Comparison of ENCODE assay signal across 1 cellular context in genomic region chr20:45934587-45935415, GRCh38.
TF ChIP-seq lines count a peak whose summit lies in the region.

TSS of gene PCIF1 (plus strand) at chr20:45934683. CDS start at chr20:45939000, 4,317 bp downstream.

TF ChIP-seq in K562, 482 proteins besides CTCF, POLR2A, EP300 and RAD21 (continued from another document and continues in another):
- TF ChIP-seq MYBL2 (IDR thresholded peaks at IDR 0.05; ENCODE audit: low read depth) (no peak), MYBL2 (CRISPR knock-in tag; IDR thresholded peaks at IDR 0.05; ENCODE audit: borderline replicate concordance) (no peak), ZNF224 (CRISPR knock-in tag; IDR thresholded peaks at IDR 0.05) (no peak), HIVEP1 (CRISPR knock-in tag; IDR thresholded peaks at IDR 0.05) (no peak), SMAD3 (CRISPR knock-in tag; conservative IDR thresholded peaks at IDR 0.05) (no peak), ZNF778 (CRISPR knock-in tag; IDR thresholded peaks at IDR 0.05) (no peak), ASH1L (IDR thresholded peaks at IDR 0.05; ENCODE audit: borderline replicate concordance, low read depth, partially characterized antibody) (no peak), DLX4 (CRISPR knock-in tag; IDR thresholded peaks at IDR 0.05) (no peak), NR4A1 (CRISPR knock-in tag; IDR thresholded peaks at IDR 0.05) (no peak), NR4A1 (tag; IDR thresholded peaks at IDR 0.05) (peak; percentile 62; the same call in 1 of the 2 replicates), PTRF (tag; IDR thresholded peaks at IDR 0.05) (no peak), ZEB2 (IDR thresholded peaks at IDR 0.05) (no peak), PCBP2 (IDR thresholded peaks at IDR 0.05; ENCODE audit: low read depth, low read length, poor library complexity, severe bottlenecking) (no peak), ZNF668 (CRISPR knock-in tag; IDR thresholded peaks at IDR 0.05) (no peak), CBFB (CRISPR knock-in tag; IDR thresholded peaks at IDR 0.05) (no peak; the same call in 1 of the 2 replicates), ZNF507 (tag; conservative IDR thresholded peaks at IDR 0.05) (no peak), PATZ1 (CRISPR knock-in tag; IDR thresholded peaks at IDR 0.05; ENCODE audit: borderline replicate concordance) (no peak), MEF2D (tag; conservative IDR thresholded peaks at IDR 0.05; ENCODE audit: low read depth) (no peak), SOX6 (IDR thresholded peaks at IDR 0.05) (no peak), ESRRB (CRISPR knock-in tag; IDR thresholded peaks at IDR 0.05; ENCODE audit: borderline replicate concordance) (no peak), L3MBTL2 (IDR thresholded peaks at IDR 0.05) (peak; percentile 28; the same call in 1 of the 2 replicates), SNAPC5 (CRISPR knock-in tag; IDR thresholded peaks at IDR 0.05) (no peak), PHF8 (IDR thresholded peaks at IDR 0.05; ENCODE audit: borderline replicate concordance, low read length) (peak; percentile 97), BRF1 (IDR thresholded peaks at IDR 0.05; ENCODE audit: borderline replicate concordance, extremely low read depth, insufficient read length) (no peak), DIDO1 (tag; IDR thresholded peaks at IDR 0.05; ENCODE audit: low read depth) (no peak), BCOR (IDR thresholded peaks at IDR 0.05) (no peak), RB1 (IDR thresholded peaks at IDR 0.05; ENCODE audit: low read depth) (peak; percentile 73), FIP1L1 (IDR thresholded peaks at IDR 0.05; ENCODE audit: low read depth, low read length, poor library complexity, severe bottlenecking) (peak; percentile 95), ZNF277 (CRISPR knock-in tag; IDR thresholded peaks at IDR 0.05; ENCODE audit: borderline replicate concordance) (no peak), CGGBP1 (CRISPR knock-in tag; IDR thresholded peaks at IDR 0.05) (no peak; the same call in 1 of the 2 replicates), MXD1 (CRISPR knock-in tag; IDR thresholded peaks at IDR 0.05; ENCODE audit: borderline replicate concordance, poor library complexity, severe bottlenecking) (no peak), MIER1 (IDR thresholded peaks at IDR 0.05; ENCODE audit: low read depth) (no peak), CHD2 (IDR thresholded peaks at IDR 0.05; ENCODE audit: low read depth, low read length) (peak; percentile 66), PTTG1 (tag; IDR thresholded peaks at IDR 0.05; ENCODE audit: low read depth) (no peak), CBFA2T2 (conservative IDR thresholded peaks at IDR 0.05) (no peak; the same call in 1 of the 2 replicates), GMEB1 (CRISPR knock-in tag; IDR thresholded peaks at IDR 0.05) (peak; percentile 65), ZNF76 (CRISPR knock-in tag; IDR thresholded peaks at IDR 0.05; ENCODE audit: borderline replicate concordance) (0 out of 2 replicates have a peak, but pooled peaks have one; percentile 62), ZNF75A (CRISPR knock-in tag; IDR thresholded peaks at IDR 0.05) (no peak), USF1 (CRISPR knock-in tag; IDR thresholded peaks at IDR 0.05) (peak; percentile 94), ZNF239 (CRISPR knock-in tag; IDR thresholded peaks at IDR 0.05) (no peak; the same call in 1 of the 2 replicates), TCFL5 (CRISPR knock-in tag; conservative IDR thresholded peaks at IDR 0.05) (no peak), HNRNPL (IDR thresholded peaks at IDR 0.05; ENCODE audit: low read depth, low read length) (peak; percentile 84), ZNF707 (CRISPR knock-in tag; conservative IDR thresholded peaks at IDR 0.05) (no peak), TCF3 (CRISPR knock-in tag; IDR thresholded peaks at IDR 0.05) (no peak; the same call in 1 of the 2 replicates), SIN3B (IDR thresholded peaks at IDR 0.05; ENCODE audit: low read depth) (no peak; the same call in 1 of the 2 replicates), E2F3 (CRISPR knock-in tag; IDR thresholded peaks at IDR 0.05) (no peak; the same call in 1 of the 2 replicates), CBFA2T3 (IDR thresholded peaks at IDR 0.05) (no peak), ATF1 (CRISPR knock-in tag; IDR thresholded peaks at IDR 0.05) (no peak), ATF1 (tag; IDR thresholded peaks at IDR 0.05) (no peak; the same call in 1 of the 2 replicates), FOS (IDR thresholded peaks at IDR 0.05; ENCODE audit: extremely low read depth, insufficient read length) (peak; percentile 62), ZNF583 (CRISPR knock-in tag; IDR thresholded peaks at IDR 0.05) (no peak), MTA1 (IDR thresholded peaks at IDR 0.05; ENCODE audit: borderline replicate concordance) (no peak), SIN3A (IDR thresholded peaks at IDR 0.05; ENCODE audit: borderline replicate concordance in 2 of 2, control insufficient read depth in 1 of 2, low read depth in 2 of 2, low read length in 2 of 2) (peak in 1 of 2 experiments; percentile 12; a peak in 2 of 4 replicates), DNMT1 (IDR thresholded peaks at IDR 0.05) (no peak), SUPT5H (IDR thresholded peaks at IDR 0.05) (peak; percentile 98), NFIC (IDR thresholded peaks at IDR 0.05) (peak; percentile 63), PRDM10 (IDR thresholded peaks at IDR 0.05; ENCODE audit: partially characterized antibody) (peak; percentile 11), BRCA1 (IDR thresholded peaks at IDR 0.05) (no peak), BRCA1 (CRISPR knock-in tag; IDR thresholded peaks at IDR 0.05) (no peak), HDAC6 (IDR thresholded peaks at IDR 0.05; ENCODE audit: low read depth, low read length) (no peak), XRCC3 (IDR thresholded peaks at IDR 0.05) (no peak), GABPB2 (CRISPR knock-in tag; conservative IDR thresholded peaks at IDR 0.05) (no peak), HBP1 (CRISPR knock-in tag; IDR thresholded peaks at IDR 0.05) (peak; percentile 61; the same call in 1 of the 2 replicates), SNIP1 (IDR thresholded peaks at IDR 0.05; ENCODE audit: low read depth) (no peak)
